ENCODE assay signal across 16 cellular contexts in the genomic region with DNA sequence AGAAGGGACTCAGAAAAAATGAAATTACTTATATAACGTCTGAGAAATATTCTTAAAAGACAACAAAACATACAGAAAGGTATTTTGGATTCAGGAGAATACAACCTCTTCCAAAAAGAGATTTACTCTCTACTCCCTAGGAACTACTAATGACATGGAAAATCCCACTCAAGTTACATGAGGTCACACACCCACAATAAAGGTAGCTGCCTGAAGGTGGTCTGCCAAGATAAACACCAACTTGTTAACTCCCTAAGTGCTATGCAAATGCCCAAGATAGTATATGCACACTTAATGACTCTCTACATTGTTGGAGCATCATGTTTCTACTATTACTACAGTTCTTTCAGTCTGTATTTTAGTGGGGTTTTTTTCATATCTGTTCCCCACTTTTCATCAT. TPM values are rescaled to one million over a fixed set of nuclear protein-coding genes. Genes with fewer than 3 reads are reported as not detected.
DNase-seq lines count a peak whose midpoint lies in the region; ATAC-seq, FAIRE-seq and TF ChIP-seq lines count a peak whose summit lies in the region.
"Had no signal": no experiment of that assay in that cellular context is flagged by ENCODE, and none has a peak within 500 bp of the region (broad histone marks: within the 10 kb centered on the region; RNA-seq: fewer than 3 reads in every experiment).

No MANE protein-coding gene starts in this region.

- 93% methylated on average over 1 of the region's 1 CpG for WGBS in HepG2 (ENCODE audit: low lambda C conversion rate)
- WGBS in right lobe of liver (ENCODE audit: insufficient coverage, low coverage, low lambda C conversion rate, missing lambda C conversion rate), result 90% methylated on average over 1 of the region's 1 CpG

- H3K4me3 ChIP-seq in HepG2 (replicated peaks in 1 of 3; ENCODE audit: insufficient read depth in 1 of 3, low read depth in 2 of 3, low read length in 3 of 3) (no peak overlapping the region), right lobe of liver (no peak overlapping the region), iPS-15b (ENCODE audit: low read depth, low read length) (peak overlapping the region; percentile 13)

- peaks cover 4% of the 10 kb centered on the region; the same call in 1 of the 2 replicates for H4K20me1 ChIP-seq in HepG2 (ENCODE audit: insufficient read depth, low read length)

- TF ChIP-seq RAD21 in HepG2 (CRISPR knock-in tag; IDR thresholded peaks at IDR 0.05), result no peak

- H3K9me3 ChIP-seq in HepG2 (ENCODE audit: low read length) (no peaks in the 10 kb centered on the region), right lobe of liver (no peaks in the 10 kb centered on the region), iPS-15b (ENCODE audit: control insufficient read depth, insufficient read depth, low read length) (no peaks in the 10 kb centered on the region)

- peak overlapping the region; percentile 24; the same call in 1 of the 2 replicates for H3K4me3 Mint-ChIP-seq in WTC11
- no peak overlapping the region for H3K4me3 Mint-ChIP-seq in type B pancreatic cell
- H3K4me3 Mint-ChIP-seq in naive thymus-derived CD8-positive, alpha-beta T cell, result no peak overlapping the region

- peaks cover 65% of the 10 kb centered on the region for H3K79me2 ChIP-seq in HepG2 (ENCODE audit: insufficient read depth, low read length)

- H2AFZ ChIP-seq in HepG2 (ENCODE audit: low read length), result no peak overlapping the region

- TF ChIP-seq CTCF in HepG2 (CRISPR knock-in tag; IDR thresholded peaks at IDR 0.05) (no peak), right lobe of liver (IDR thresholded peaks at IDR 0.05) (no peak), WTC11 (IDR thresholded peaks at IDR 0.05) (no peak), type B pancreatic cell (conservative IDR thresholded peaks at IDR 0.05) (no peak)

- H3K9me3 Mint-ChIP-seq in WTC11, result no peaks in the 10 kb centered on the region
- H3K9me3 Mint-ChIP-seq in type B pancreatic cell, result no peaks in the 10 kb centered on the region
- H3K9me3 Mint-ChIP-seq in naive thymus-derived CD8-positive, alpha-beta T cell, result no peaks in the 10 kb centered on the region

- H3K27me3 ChIP-seq in HepG2 (ENCODE audit: control insufficient read depth in 1 of 2, insufficient read depth in 2 of 2, low read length in 2 of 2) (no peaks in the 10 kb centered on the region), right lobe of liver (no peaks in the 10 kb centered on the region), iPS-15b (ENCODE audit: control insufficient read depth, insufficient read depth, low read length) (no peaks in the 10 kb centered on the region)

- DNase-seq in HepG2 (ENCODE audit: low spot score), result no peak
- DNase-seq in right lobe of liver, result no peak
- DNase-seq in WTC11 (ENCODE audit: low spot score), result no peak
- DNase-seq in type B pancreatic cell (ENCODE audit: extremely low spot score, unreplicated experiment), result no peak
- DNase-seq in NCI-H1092 treated with DMSO at 0.1 percent for 48 hours (lab: John Stamatoyannopoulos, UW), result no peak
- no peak for DNase-seq in NCI-H1417 (lab: John Stamatoyannopoulos, UW)
- DNase-seq in naive thymus-derived CD8-positive, alpha-beta T cell, result no peak
- DNase-seq: AML-193, DMS79, KBM-7, NCI-H1048, NCI-H187, NCI-H510A had no signal

- ATAC-seq in HepG2, result no peak
- ATAC-seq in right lobe of liver, result no peak
- ATAC-seq in WTC11, result no peak; the same call in 1 of the 2 replicates
- ATAC-seq in naive thymus-derived CD8-positive, alpha-beta T cell, result no peak

- H3K36me3 ChIP-seq in HepG2 (replicated peaks in 1 of 2; ENCODE audit: control insufficient read depth in 1 of 2, insufficient read depth in 2 of 2, low read length in 2 of 2) (peaks cover 2 to 10% of the 10 kb centered on the region in 2 experiments; a peak in 1 of 5 replicates), right lobe of liver (no peaks in the 10 kb centered on the region), iPS-15b (ENCODE audit: control insufficient read depth, insufficient read depth, low read length) (no peaks in the 10 kb centered on the region)

- TSS peak; percentile 17 for BruUV-seq in HepG2 (replicated peaks; lab: Mats Ljungman, UMichigan)

- POLR2A ChIA-PET in HepG2 (lab: Yijun Ruan, JAX), result no interaction called here
- POLR2A ChIA-PET in WTC11 (lab: Charles Lee), result no interaction called here
- POLR2A ChIA-PET in naive thymus-derived CD8-positive, alpha-beta T cell (lab: Charles Lee), result no interaction called here

- peaks cover 7% of the 10 kb centered on the region for H3K36me3 Mint-ChIP-seq in WTC11
- H3K36me3 Mint-ChIP-seq in type B pancreatic cell, result peaks cover 10% of the 10 kb centered on the region
- H3K36me3 Mint-ChIP-seq in naive thymus-derived CD8-positive, alpha-beta T cell, result peaks cover 3 to 38% (median 4%) of the 10 kb centered on the region in 3 donors

- H3K4me1 ChIP-seq in HepG2 (ENCODE audit: insufficient read depth, low read length) (peaks cover 30% of the 10 kb centered on the region; the same call in 1 of the 2 replicates), right lobe of liver (peaks cover 0 to 4% (median 0%) of the 10 kb centered on the region in 4 donors), iPS-15b (ENCODE audit: control insufficient read depth, insufficient read depth, low read length) (peaks cover 25% of the 10 kb centered on the region)

- intact Hi-C loops in HepG2 (cut with micrococcal nuclease; ENCODE audit: unreplicated experiment), result no loop called here
- intact Hi-C loops in right lobe of liver (cut with DNase I), result no loop called here

- H3K4me1 Mint-ChIP-seq in WTC11, result peaks cover 61% of the 10 kb centered on the region
- peaks cover 29% of the 10 kb centered on the region for H3K4me1 Mint-ChIP-seq in type B pancreatic cell (ENCODE audit: unreplicated experiment)
- H3K4me1 Mint-ChIP-seq in naive thymus-derived CD8-positive, alpha-beta T cell, result peaks cover 0 to 16% (median 4%) of the 10 kb centered on the region in 4 donors

- no peak overlapping the region for H3K9ac ChIP-seq in HepG2 (ENCODE audit: insufficient read depth, low read depth, low read length)
- H3K9ac ChIP-seq in iPS-15b (ENCODE audit: low read depth, low read length), result no peak overlapping the region

- H3K27ac ChIP-seq in HepG2 (ENCODE audit: extremely low read length, insufficient read depth, low read length) (no peak overlapping the region), right lobe of liver (no peak overlapping the region)

- TF ChIP-seq EP300 in HepG2 (IDR thresholded peaks at IDR 0.05; ENCODE audit: low read depth in 2 of 2, low read length in 2 of 2) (no peak), HepG2 (CRISPR knock-in tag; IDR thresholded peaks at IDR 0.05; ENCODE audit: borderline replicate concordance) (no peak)

- no peak overlapping the region for H3K4me2 ChIP-seq in HepG2 (ENCODE audit: low read depth, low read length)

- CTCF ChIA-PET in HepG2 (lab: Yijun Ruan, JAX; ENCODE audit: low intra/inter-chr PET ratio, low total read pairs) (no interaction called here), WTC11 (lab: Charles Lee) (interaction anchor here (2.4 kb wide), 1 partner anchor 58 kb away, joined by 11 read pairs; no protein-coding TSS in a partner anchor)

- no peak for FAIRE-seq in HepG2 (lab: Jason Lieb, UNC)
- FAIRE-seq: G401.6, GM12891 had no signal

- H3K27ac Mint-ChIP-seq in WTC11, result peak overlapping the region; percentile 69
- peak overlapping the region; percentile 29 for H3K27ac Mint-ChIP-seq in type B pancreatic cell
- H3K27ac Mint-ChIP-seq in naive thymus-derived CD8-positive, alpha-beta T cell, result no peak overlapping the region

- TF ChIP-seq POLR2A in HepG2 (IDR thresholded peaks at IDR 0.05; ENCODE audit: insufficient read depth in 1 of 2, low read depth in 2 of 2, low read length in 2 of 2) (no peak), right lobe of liver (IDR thresholded peaks at IDR 0.05) (no peak)

- in situ Hi-C loops in HepG2 (cut with HindIII; ENCODE audit: extremely low pct_ligation_motif_present, low pct_unique_long_range_greater_than_20kb), result no loop called here

- no peaks in the 10 kb centered on the region for H3K27me3 Mint-ChIP-seq in WTC11 (ENCODE audit: low read depth)
- no peaks in the 10 kb centered on the region for H3K27me3 Mint-ChIP-seq in type B pancreatic cell
- H3K27me3 Mint-ChIP-seq in naive thymus-derived CD8-positive, alpha-beta T cell, result no peaks in the 10 kb centered on the region

TF ChIP-seq in HepG2, 621 proteins besides CTCF, POLR2A, EP300 and RAD21 (continues in another document):
- TF ChIP-seq DNMT1 (CRISPR knock-in tag; IDR thresholded peaks at IDR 0.05) (no peak), RXRB (CRISPR knock-in tag; IDR thresholded peaks at IDR 0.05; ENCODE audit: borderline replicate concordance) (no peak)

RNA-seq across cellular contexts. Expression of a gene that starts 26.5 kb away (rescaled TPM):
- total RNA-seq in HepG2 (2016; rRNA removed; fragmentation: Illumina TruSeq; extraction: Trizol), result 18.6 and 21.9 TPM in 2 replicates
- 254 and 312 TPM in 2 replicates for total RNA-seq in HepG2 (2016; cell fraction: cytosol; rRNA removed; fragmentation: Illumina TruSeq; extraction: Trizol; ENCODE audit: low read depth)
- 13.9 and 17.5 TPM in 2 replicates for total RNA-seq in HepG2 (2016; cell fraction: insoluble cytoplasmic fraction; rRNA removed; fragmentation: Illumina TruSeq; extraction: Trizol)
- 58.9 and 60.2 TPM in 2 replicates for total RNA-seq in HepG2 (2016; cell fraction: membrane; rRNA removed; fragmentation: Illumina TruSeq; extraction: Trizol)
- 39.1 and 43.0 TPM in 2 replicates for total RNA-seq in HepG2 (2016; cell fraction: nucleus; rRNA removed; fragmentation: Illumina TruSeq; extraction: Trizol)
- polyA plus RNA-seq in HepG2 (2011; rRNA removed), result 15.9 and 18.3 TPM in 2 replicates
- polyA plus RNA-seq in HepG2 (2011; cell fraction: cytosol; rRNA removed), result 7.2 and 7.4 TPM in 2 replicates
- polyA plus RNA-seq in HepG2 (2011; cell fraction: nucleus; rRNA removed), result 66.9 and 79.6 TPM in 2 replicates
- polyA plus RNA-seq in HepG2 (2012), result 42.4 and 45.9 TPM in 2 replicates
- 1.7 and 2.2 TPM in 2 replicates for polyA plus RNA-seq in HepG2 (2016; cell fraction: cytosol; fragmentation: Illumina TruSeq; extraction: Trizol; ENCODE audit: low read depth)
- polyA plus RNA-seq in HepG2 (2016; cell fraction: insoluble cytoplasmic fraction; fragmentation: Illumina TruSeq; extraction: Trizol; ENCODE audit: low read depth), result 11.9 and 19.5 TPM in 2 replicates
- polyA plus RNA-seq in HepG2 (2016; cell fraction: membrane; fragmentation: Illumina TruSeq; extraction: Trizol; ENCODE audit: low read depth), result 5.0 and 7.3 TPM in 2 replicates
- polyA plus RNA-seq in HepG2 (2016; cell fraction: nucleus; fragmentation: Illumina TruSeq; extraction: Trizol; ENCODE audit: insufficient read depth, low read depth), result 58.3 and 59.3 TPM in 2 replicates
- polyA minus RNA-seq in HepG2 (2011; rRNA and poly(A)+ RNA removed; ENCODE audit: low replicate concordance), result 39.2 and 98.5 TPM in 2 replicates
- polyA minus RNA-seq in HepG2 (2011; cell fraction: cytosol; rRNA and poly(A)+ RNA removed), result 79.8 and 99.4 TPM in 2 replicates
- polyA minus RNA-seq in HepG2 (2011; cell fraction: nucleus; rRNA and poly(A)+ RNA removed), result 178 and 188 TPM in 2 replicates
- 10 to 100 TPM; 17.5 to 38.4 (median 25.0) TPM for total RNA-seq in right lobe of liver
- total RNA-seq in WTC11 (2021), result 122 to 161 TPM (median 124 TPM) in 3 replicates
- total RNA-seq in type B pancreatic cell (ENCODE audit: low replicate concordance), result 100 and 141 TPM in 2 replicates
- total RNA-seq in naive thymus-derived CD8-positive, alpha-beta T cell, result 10 to 100 TPM; 79.6 to 84.2 TPM
- polyA plus RNA-seq in naive thymus-derived CD8-positive, alpha-beta T cell, result 1 to 10 TPM; 4.1 to 8.8 (median 4.9) TPM

Comparison
In these comparisons a context has a peak if more than half of its experiments do, and no peak if none do; other contexts are left out.
1. H3K27ac Mint-ChIP-seq: peak in WTC11 (single experiment) and type B pancreatic cell (single experiment); none in naive thymus-derived CD8-positive, alpha-beta T cell (0 of 10).